1 cellular context compared by ENCODE assay signal in genomic region chr22:17843189-17843588, GRCh38.
TF ChIP-seq lines count a peak whose summit lies in the region.

No MANE protein-coding gene starts in this region.

TF ChIP-seq in HepG2, 621 proteins besides CTCF, POLR2A, EP300 and RAD21 (continued from another document):
- no peak for TF ChIP-seq NONO (IDR thresholded peaks at IDR 0.05)
- TF ChIP-seq NONO (CRISPR knock-in tag; conservative IDR thresholded peaks at IDR 0.05): no peak
- no peak for TF ChIP-seq HOXA7 (CRISPR knock-in tag; IDR thresholded peaks at IDR 0.05)
- TF ChIP-seq SYNCRIP (IDR thresholded peaks at IDR 0.05; ENCODE audit: insufficient read depth, low read depth, low read length): no peak
- TF ChIP-seq MTA3 (CRISPR knock-in tag; IDR thresholded peaks at IDR 0.05): no peak
- no peak for TF ChIP-seq ZNF317 (CRISPR knock-in tag; IDR thresholded peaks at IDR 0.05)
- no peak for TF ChIP-seq ZBTB34 (CRISPR knock-in tag; IDR thresholded peaks at IDR 0.05)
- TF ChIP-seq ZNF367 (CRISPR knock-in tag; IDR thresholded peaks at IDR 0.05; ENCODE audit: borderline replicate concordance): no peak
- TF ChIP-seq PBX3 (CRISPR knock-in tag; IDR thresholded peaks at IDR 0.05; ENCODE audit: borderline replicate concordance): no peak
